In genomic region chr2:96319396-96319795, GRCh38 we compare ENCODE assay signal across 19 cellular contexts. TPM values are rescaled to one million over a fixed set of nuclear protein-coding genes. Genes with fewer than 3 reads are reported as not detected.
A peak's percentile ranks its signal among the peaks of the same experiment; 100 is the strongest.
DNase-seq lines count a peak whose midpoint lies in the region; ATAC-seq and TF ChIP-seq lines count a peak whose summit lies in the region.
"Had no signal": no experiment of that assay in that cellular context is flagged by ENCODE, and none has a peak within 500 bp of the region (broad histone marks: within the 10 kb centered on the region; RNA-seq: fewer than 3 reads in every experiment).

No MANE protein-coding gene starts in this region.

- peak overlapping the region in 10 of 11 experiments; percentile 4 to 97 (median 86); a peak in 17 of 22 replicates for H3K27ac ChIP-seq in BLaER1 treated with 17β-estradiol and CSF1 and Interleukin-3, amounts not matched to agents 10 nM and 100 nM
- no peak overlapping the region for H3K27ac ChIP-seq in CD4-positive, alpha-beta T cell (ENCODE audit: low read depth, low read length)
- no peak overlapping the region for H3K27ac ChIP-seq in Peyer's patch
- H3K27ac ChIP-seq in breast epithelium, result no peak overlapping the region
- H3K27ac ChIP-seq: stomach, tibial nerve had no signal

- no peaks in the 10 kb centered on the region for H4K20me1 ChIP-seq in BLaER1 treated with 17β-estradiol and CSF1 and Interleukin-3, amounts not matched to agents 10 nM and 100 nM

- peaks cover 0 to 14% (median 0%) of the 10 kb centered on the region in 11 experiments; a peak in 7 of 22 replicates for H3K36me3 ChIP-seq in BLaER1 treated with 17β-estradiol and CSF1 and Interleukin-3, amounts not matched to agents 10 nM and 100 nM
- H3K36me3 ChIP-seq in Peyer's patch (no peaks in the 10 kb centered on the region), breast epithelium (no peaks in the 10 kb centered on the region)
- H3K36me3 ChIP-seq: BE2C, HAP-1, stomach, tibial nerve had no signal

- peaks cover 42% of the 10 kb centered on the region for H3K4me1 Mint-ChIP-seq in CD4-positive, alpha-beta T cell (ENCODE audit: low read depth)
- H3K4me1 Mint-ChIP-seq in T-cell, result peaks cover 45 to 65% (median 48%) of the 10 kb centered on the region in 3 donors
- H3K4me1 Mint-ChIP-seq in central memory CD8-positive, alpha-beta T cell, result peaks cover 53% of the 10 kb centered on the region

- H3K4me1 ChIP-seq in BLaER1 treated with 17β-estradiol and CSF1 and Interleukin-3, amounts not matched to agents 10 nM and 100 nM, result peaks cover 67 to 89% (median 79%) of the 10 kb centered on the region in 10 experiments
- H3K4me1 ChIP-seq in Peyer's patch (peaks cover 0 to 8% (median 3%) of the 10 kb centered on the region in 4 donors), breast epithelium (no peaks in the 10 kb centered on the region)
- H3K4me1 ChIP-seq: BE2C had no signal

- POLR2A ChIA-PET in CD4-positive, alpha-beta T cell (lab: Charles Lee), result interaction anchor here (1.0 to 7.1 kb wide), 3 partner anchors 15 to 95 kb away, joined by 3 to 59 read pairs (median 3); partner anchors contain the start of gene SNRNP200
- POLR2A ChIA-PET in T-cell (lab: Charles Lee), result interaction anchor here (0.7 to 1.2 kb wide), 2 partner anchors 25 to 220 kb away, joined by 3 to 8 read pairs; no protein-coding TSS in a partner anchor

- no peaks in the 10 kb centered on the region for H3K36me3 Mint-ChIP-seq in CD4-positive, alpha-beta T cell (ENCODE audit: low read depth)
- peaks cover 6% of the 10 kb centered on the region for H3K36me3 Mint-ChIP-seq in T-cell
- peaks cover 8% of the 10 kb centered on the region for H3K36me3 Mint-ChIP-seq in central memory CD8-positive, alpha-beta T cell (ENCODE audit: insufficient read depth)

- DNase-seq in CD4-positive, alpha-beta T cell, result no peak
- no peak for DNase-seq in T-cell
- DNase-seq in central memory CD8-positive, alpha-beta T cell (ENCODE audit: low spot score in 2 of 2), result no peak
- DNase-seq in NCI-H1417 (lab: John Stamatoyannopoulos, UW), result no peak
- DNase-seq in Peyer's patch, result no peak
- DNase-seq in breast epithelium (ENCODE audit: low spot score in 2 of 2), result no peak
- DNase-seq: amygdala; BE2C; dermis blood vessel endothelial cell; NCI-H1105 treated with DMSO at 0.1 percent for 48 hours; NCI-H2081; NCI-H446; retina; stimulated activated CD4-positive, alpha-beta T cell treated with anti-CD3 and anti-CD28 coated beads, Interleukin-4, amount 100 ng/mL, for 1 hour; stomach had no signal

- CTCF ChIA-PET in CD4-positive, alpha-beta T cell (lab: Charles Lee), result interaction anchor here (2.0 to 3.6 kb wide), 2 partner anchors 25 to 88 kb away, joined by 7 to 18 read pairs; no protein-coding TSS in a partner anchor
- CTCF ChIA-PET in T-cell (lab: Charles Lee), result interaction anchor here (0.6 to 2.0 kb wide), 2 partner anchors 26 to 94 kb away, joined by 3 to 10 read pairs; no protein-coding TSS in a partner anchor

- H3K9me3 Mint-ChIP-seq in CD4-positive, alpha-beta T cell, result no peaks in the 10 kb centered on the region
- H3K9me3 Mint-ChIP-seq in T-cell, result no peaks in the 10 kb centered on the region
- no peaks in the 10 kb centered on the region for H3K9me3 Mint-ChIP-seq in central memory CD8-positive, alpha-beta T cell

- peak overlapping the region; percentile 84 to 98 (median 94) for H3K4me2 ChIP-seq in BLaER1 treated with 17β-estradiol and CSF1 and Interleukin-3, amounts not matched to agents 10 nM and 100 nM

- peaks cover 0 to 7% (median 0%) of the 10 kb centered on the region in 11 experiments; a peak in 6 of 22 replicates for H3K9me3 ChIP-seq in BLaER1 treated with 17β-estradiol and CSF1 and Interleukin-3, amounts not matched to agents 10 nM and 100 nM (replicated peaks in 1 of 11)
- H3K9me3 ChIP-seq in CD4-positive, alpha-beta T cell (ENCODE audit: control insufficient read depth, low read length), result no peaks in the 10 kb centered on the region
- H3K9me3 ChIP-seq in Peyer's patch, result no peaks in the 10 kb centered on the region
- no peaks in the 10 kb centered on the region for H3K9me3 ChIP-seq in breast epithelium
- H3K9me3 ChIP-seq: BE2C, HAP-1, stomach, tibial nerve had no signal

- TF ChIP-seq POLR2A in Peyer's patch (IDR thresholded peaks at IDR 0.05) (no peak), breast epithelium (IDR thresholded peaks at IDR 0.05) (no peak)

- intact Hi-C loops in CD4-positive, alpha-beta T cell (cut with DNase I, micrococcal nuclease), result no loop called here
- intact Hi-C loops in breast epithelium (cut with DNase I; ENCODE audit: low total_unique reads), result no loop called here

- TF ChIP-seq CTCF in CD4-positive, alpha-beta T cell (IDR thresholded peaks at IDR 0.05), result no peak
- TF ChIP-seq CTCF in Peyer's patch (IDR thresholded peaks at IDR 0.05) (no peak), breast epithelium (IDR thresholded peaks at IDR 0.05) (no peak)

- peak overlapping the region; percentile 2 for H3K4me3 Mint-ChIP-seq in CD4-positive, alpha-beta T cell
- peak overlapping the region in 2 of 3 donors; percentile 19 to 21 for H3K4me3 Mint-ChIP-seq in T-cell
- H3K4me3 Mint-ChIP-seq in central memory CD8-positive, alpha-beta T cell, result peak overlapping the region; percentile 77

- peaks cover 3% of the 10 kb centered on the region for H3K27me3 Mint-ChIP-seq in CD4-positive, alpha-beta T cell
- peaks cover 0 to 4% of the 10 kb centered on the region in 2 donors for H3K27me3 Mint-ChIP-seq in T-cell
- no peaks in the 10 kb centered on the region for H3K27me3 Mint-ChIP-seq in central memory CD8-positive, alpha-beta T cell

- peak overlapping the region; percentile 18 for H3K27ac Mint-ChIP-seq in CD4-positive, alpha-beta T cell
- H3K27ac Mint-ChIP-seq in T-cell, result peak overlapping the region; percentile 48 to 85
- peak overlapping the region; percentile 51 for H3K27ac Mint-ChIP-seq in central memory CD8-positive, alpha-beta T cell (ENCODE audit: low read depth)

- H3K9ac ChIP-seq in BLaER1 treated with 17β-estradiol and CSF1 and Interleukin-3, amounts not matched to agents 10 nM and 100 nM, result peak overlapping the region in 9 of 11 experiments; percentile 9 to 92 (median 85); a peak in 15 of 22 replicates

- H3K27me3 ChIP-seq in BLaER1 treated with 17β-estradiol and CSF1 and Interleukin-3, amounts not matched to agents 10 nM and 100 nM, result no peaks in the 10 kb centered on the region
- H3K27me3 ChIP-seq in CD4-positive, alpha-beta T cell (ENCODE audit: control insufficient read depth, insufficient read depth, low read length), result no peaks in the 10 kb centered on the region
- H3K27me3 ChIP-seq in Peyer's patch (no peaks in the 10 kb centered on the region), breast epithelium (no peaks in the 10 kb centered on the region)
- H3K27me3 ChIP-seq: BE2C had no signal

- H3K4me3 ChIP-seq in BLaER1 treated with 17β-estradiol and CSF1 and Interleukin-3, amounts not matched to agents 10 nM and 100 nM, result peak overlapping the region; percentile 69 to 85 (median 72); a peak in 17 of 20 replicates
- no peak overlapping the region for H3K4me3 ChIP-seq in Peyer's patch
- H3K4me3 ChIP-seq in breast epithelium, result no peak overlapping the region
- H3K4me3 ChIP-seq: HAP-1, stomach, tibial nerve had no signal

- ATAC-seq in CD4-positive, alpha-beta T cell (ENCODE audit: poor library complexity), result no peak
- ATAC-seq in T-cell (replicated peaks in 1 of 4) (no peak), GM21825 (IDR thresholded peaks at IDR 0.05; ENCODE audit: unreplicated experiment) (no peak)
- ATAC-seq in central memory CD8-positive, alpha-beta T cell (replicated peaks; ENCODE audit: extremely low read depth, poor library complexity, severe bottlenecking), result no peak

RNA-seq across cellular contexts. Expression of gene ITPRIPL1, which starts 5.7 kb away (rescaled TPM):
- 1 to 10 TPM; 5.1 to 5.7 TPM for total RNA-seq in CD4-positive, alpha-beta T cell
- 10 to 100 TPM in 4 of 5 donors, 1 to 10 TPM in 1; 3.9 to 13.7 (median 12.7) TPM for total RNA-seq in T-cell
- 1 to 10 TPM in 2 of 4 donors, not detected in 2; 1.1 to 1.3 TPM for total RNA-seq in Peyer's patch
- total RNA-seq in breast epithelium, result 10 to 100 TPM in 1 of 3 donors, 1 to 10 TPM in 1, under 1 TPM in 1; 0.64 to 11.1 (median 6.9) TPM

RNA-seq across cellular contexts. Expression of gene SNRNP200, which starts 14.1 kb away (rescaled TPM):
- total RNA-seq in CD4-positive, alpha-beta T cell, result 100 to 1,000 TPM; 274 to 297 TPM
- 100 to 1,000 TPM; 200 to 254 (median 203) TPM for total RNA-seq in T-cell
- 100 to 1,000 TPM in 3 of 4 donors, 10 to 100 TPM in 1; 96.7 to 189 (median 119) TPM for total RNA-seq in Peyer's patch
- 100 to 1,000 TPM in 2 of 3 donors, 10 to 100 TPM in 1; 99.4 to 111 (median 109) TPM for total RNA-seq in breast epithelium

RNA-seq across cellular contexts. Expression of gene NCAPH, which starts 16.2 kb away (rescaled TPM):
- total RNA-seq in CD4-positive, alpha-beta T cell, result 1 to 10 TPM; 3.0 to 3.1 TPM
- total RNA-seq in T-cell (1 to 10 TPM; 1.9 to 5.5 (median 4.0) TPM), Peyer's patch (10 to 100 TPM in 1 of 4 donors, 1 to 10 TPM in 3; 1.1 to 17.3 (median 2.2) TPM), breast epithelium (1 to 10 TPM in 1 of 3 donors, under 1 TPM in 2; 0.44 to 2.6 (median 0.66) TPM)

RNA-seq across cellular contexts. Expression of gene CIAO1, which starts 53.4 kb away (rescaled TPM):
- 10 to 100 TPM; 55.4 to 55.6 TPM for total RNA-seq in CD4-positive, alpha-beta T cell
- total RNA-seq in T-cell (10 to 100 TPM; 65.2 to 87.0 (median 80.2) TPM), Peyer's patch (100 to 1,000 TPM; 131 to 189 (median 154) TPM), breast epithelium (100 to 1,000 TPM; 119 to 131 (median 127) TPM)

RNA-seq across cellular contexts. Expression of gene TMEM127, which starts 53.6 kb away (rescaled TPM):
- 10 to 100 TPM; 34.2 to 36.0 TPM for total RNA-seq in CD4-positive, alpha-beta T cell
- total RNA-seq in T-cell (10 to 100 TPM; 31.2 to 43.0 (median 40.4) TPM), Peyer's patch (10 to 100 TPM; 25.6 to 81.4 (median 67.1) TPM), breast epithelium (10 to 100 TPM; 31.1 to 44.5 (median 35.2) TPM)

Comparison
In these comparisons a context has a peak if more than half of its experiments do, and no peak if none do; other contexts are left out.
1. H3K27ac ChIP-seq: peak in BLaER1 treated with 17β-estradiol and CSF1 and Interleukin-3, amounts not matched to agents 10 nM and 100 nM (10 of 11); none in CD4-positive, alpha-beta T cell (single experiment), Peyer's patch (0 of 4) and breast epithelium (0 of 2).
2. H3K4me3 ChIP-seq: peak in BLaER1 treated with 17β-estradiol and CSF1 and Interleukin-3, amounts not matched to agents 10 nM and 100 nM (10 of 10); none in Peyer's patch (0 of 4) and breast epithelium (0 of 3).
3. H3K4me3 Mint-ChIP-seq: peak in every context shown above with its lines; median percentile 77 in central memory CD8-positive, alpha-beta T cell; 20 in T-cell; 2 in CD4-positive, alpha-beta T cell.
4. Peak in every context shown above with its lines, with median percentiles within 50 percentile points of each other: H3K27ac Mint-ChIP-seq.